Comparison of ENCODE assay signal across 2 cellular contexts in genomic region chr14:104681689-104682074, GRCh38.
A peak's percentile ranks its signal among the peaks of the same experiment; 100 is the strongest.
TF ChIP-seq lines count a peak whose summit lies in the region.

No MANE protein-coding gene starts in this region.

TF ChIP-seq in IMR-90, 13 proteins besides CTCF, POLR2A, EP300 and RAD21:
- peak; percentile 8 for TF ChIP-seq RCOR1 (IDR thresholded peaks at IDR 0.05; ENCODE audit: insufficient replicate concordance, low read length)
- no peak for TF ChIP-seq NFE2L2 (IDR thresholded peaks at IDR 0.05; ENCODE audit: low read depth, low read length)
- TF ChIP-seq MAZ (IDR thresholded peaks at IDR 0.05; ENCODE audit: borderline replicate concordance, low read depth, low read length), result peak; percentile 88

TF ChIP-seq in HepG2, 621 proteins besides CTCF, POLR2A, EP300 and RAD21 (continues in another document):
- TF ChIP-seq HOXA3 (CRISPR knock-in tag; IDR thresholded peaks at IDR 0.05) (no peak), HNRNPLL (IDR thresholded peaks at IDR 0.05; ENCODE audit: low read depth, low read length, poor library complexity, severe bottlenecking) (peak; percentile 6), ZC3H13 (CRISPR knock-in tag; IDR thresholded peaks at IDR 0.05) (peak; percentile 41; the same call in 1 of the 2 replicates), ZNF740 (CRISPR knock-in tag; IDR thresholded peaks at IDR 0.05) (no peak), ZFP62 (CRISPR knock-in tag; IDR thresholded peaks at IDR 0.05) (no peak), MED13 (CRISPR knock-in tag; IDR thresholded peaks at IDR 0.05) (no peak), ONECUT2 (CRISPR knock-in tag; IDR thresholded peaks at IDR 0.05) (no peak), ZNF460 (CRISPR knock-in tag; IDR thresholded peaks at IDR 0.05; ENCODE audit: borderline replicate concordance) (no peak), ZNF30 (CRISPR knock-in tag; IDR thresholded peaks at IDR 0.05) (no peak), ZNF841 (CRISPR knock-in tag; IDR thresholded peaks at IDR 0.05; ENCODE audit: borderline replicate concordance) (no peak), ZMAT5 (CRISPR knock-in tag; IDR thresholded peaks at IDR 0.05; ENCODE audit: borderline replicate concordance, low read depth) (no peak), ZMAT3 (CRISPR knock-in tag; conservative IDR thresholded peaks at IDR 0.05) (no peak), MLX (CRISPR knock-in tag; IDR thresholded peaks at IDR 0.05) (no peak), KAT2B (IDR thresholded peaks at IDR 0.05; ENCODE audit: borderline replicate concordance, low read depth, low read length) (no peak), HMGA1 (CRISPR knock-in tag; conservative IDR thresholded peaks at IDR 0.05) (no peak), ZNF552 (CRISPR knock-in tag; IDR thresholded peaks at IDR 0.05; ENCODE audit: borderline replicate concordance) (no peak), FOXA3 (CRISPR knock-in tag; IDR thresholded peaks at IDR 0.05) (no peak), CREB3 (CRISPR knock-in tag; IDR thresholded peaks at IDR 0.05) (no peak), SALL2 (CRISPR knock-in tag; IDR thresholded peaks at IDR 0.05) (no peak), ZNF503 (CRISPR knock-in tag; IDR thresholded peaks at IDR 0.05) (0 out of 2 replicates have a peak, but pooled peaks have one; percentile 10), HIC2 (CRISPR knock-in tag; IDR thresholded peaks at IDR 0.05; ENCODE audit: low read depth) (no peak), THAP7 (CRISPR knock-in tag; IDR thresholded peaks at IDR 0.05) (no peak), ZNF761 (CRISPR knock-in tag; conservative IDR thresholded peaks at IDR 0.05) (no peak), ZNF296 (CRISPR knock-in tag; conservative IDR thresholded peaks at IDR 0.05) (no peak), ZNF75D (CRISPR knock-in tag; IDR thresholded peaks at IDR 0.05; ENCODE audit: borderline replicate concordance) (no peak), ZNF784 (CRISPR knock-in tag; IDR thresholded peaks at IDR 0.05; ENCODE audit: borderline replicate concordance) (no peak), ZNF512B (CRISPR knock-in tag; IDR thresholded peaks at IDR 0.05; ENCODE audit: borderline replicate concordance) (no peak), RFXANK (CRISPR knock-in tag; IDR thresholded peaks at IDR 0.05) (no peak), THAP11 (CRISPR knock-in tag; IDR thresholded peaks at IDR 0.05) (no peak), HMG20B (CRISPR knock-in tag; conservative IDR thresholded peaks at IDR 0.05) (no peak), NFIC (IDR thresholded peaks at IDR 0.05; ENCODE audit: low read length) (no peak), ZKSCAN8 (CRISPR knock-in tag; IDR thresholded peaks at IDR 0.05; ENCODE audit: borderline replicate concordance) (no peak), ZFYVE20 (CRISPR knock-in tag; IDR thresholded peaks at IDR 0.05; ENCODE audit: borderline replicate concordance, low read depth) (no peak), ZSCAN29 (CRISPR knock-in tag; conservative IDR thresholded peaks at IDR 0.05) (no peak), ATRX (CRISPR knock-in tag; IDR thresholded peaks at IDR 0.05; ENCODE audit: borderline replicate concordance) (no peak), EHMT2 (IDR thresholded peaks at IDR 0.05; ENCODE audit: borderline replicate concordance, low read depth, low read length) (no peak), IRF1 (CRISPR knock-in tag; IDR thresholded peaks at IDR 0.05; ENCODE audit: low read depth) (no peak), ZNF367 (CRISPR knock-in tag; IDR thresholded peaks at IDR 0.05; ENCODE audit: borderline replicate concordance) (no peak), HOXA9 (CRISPR knock-in tag; IDR thresholded peaks at IDR 0.05; ENCODE audit: borderline replicate concordance) (no peak), ZNF138 (CRISPR knock-in tag; IDR thresholded peaks at IDR 0.05; ENCODE audit: low read depth) (no peak), PBX2 (CRISPR knock-in tag; IDR thresholded peaks at IDR 0.05) (peak; percentile 48; the same call in 1 of the 2 replicates), ZBTB26 (CRISPR knock-in tag; IDR thresholded peaks at IDR 0.05; ENCODE audit: borderline replicate concordance) (no peak), TOE1 (CRISPR knock-in tag; IDR thresholded peaks at IDR 0.05) (no peak), IRF9 (CRISPR knock-in tag; IDR thresholded peaks at IDR 0.05; ENCODE audit: borderline replicate concordance) (no peak), ZXDC (CRISPR knock-in tag; IDR thresholded peaks at IDR 0.05) (no peak), ZFP90 (CRISPR knock-in tag; IDR thresholded peaks at IDR 0.05; ENCODE audit: borderline replicate concordance) (0 out of 2 replicates have a peak, but pooled peaks have one; percentile 29)
